ENCODE assay signal across 25 cellular contexts in the genomic region with DNA sequence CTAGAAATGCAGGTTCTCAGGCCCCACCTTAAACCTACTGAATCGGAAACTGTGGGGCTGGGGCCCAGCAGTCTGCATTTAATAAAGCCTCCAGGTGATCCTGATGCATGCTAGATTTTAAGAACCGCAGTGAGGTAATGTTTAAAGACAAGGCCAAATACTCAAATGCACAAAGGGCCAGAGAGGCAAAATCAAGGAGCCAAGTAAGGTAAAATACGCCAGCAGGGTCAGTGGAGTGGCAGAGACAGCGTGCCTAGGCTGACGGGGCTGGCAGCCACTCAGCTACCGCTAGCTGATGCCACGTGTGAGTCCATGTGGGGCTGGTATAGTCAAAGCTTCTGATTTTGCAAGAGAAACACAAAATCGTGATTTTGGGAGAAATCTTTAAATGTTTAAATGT.
"Had no signal": no experiment of that assay in that cellular context is flagged by ENCODE, and none has a peak within 500 bp of the region (broad histone marks: within the 10 kb centered on the region; RNA-seq: fewer than 3 reads in every experiment).

No MANE protein-coding gene starts in this region.

- H3K4me3 Mint-ChIP-seq: activated CD4-positive, alpha-beta memory T cell treated with anti-CD3 and anti-CD28 coated beads for 36 hours; activated CD4-positive, alpha-beta T cell treated with anti-CD3 and anti-CD28 coated beads, Interleukin-2, amount 10 ng/mL, durations not matched to agents 24 days and 14 days; activated naive CD4-positive, alpha-beta T cell treated with anti-CD3 and anti-CD28 coated beads for 36 hours; activated naive CD8-positive, alpha-beta T cell treated with anti-CD3 and anti-CD28 coated beads for 36 hours; activated T-helper 1 cell treated with anti-CD3 and anti-CD28 coated beads, Interleukin-12 subunit alpha, Interleukin-12 subunit beta, Interleukin-2, Interleukin-4 antibody, amounts not matched to agents 30 ng/mL and 10 ng/mL and 1 ng/mL, durations not matched to agents 14 hours and 24 hours and 36 hours; effector memory CD8-positive, alpha-beta T cell; naive B cell had no signal

- H3K27ac Mint-ChIP-seq: activated CD4-positive, alpha-beta memory T cell treated with anti-CD3 and anti-CD28 coated beads for 36 hours; activated CD4-positive, alpha-beta T cell treated with anti-CD3 and anti-CD28 coated beads, Interleukin-2, amount 10 ng/mL, durations not matched to agents 24 days and 14 days; activated naive CD4-positive, alpha-beta T cell treated with anti-CD3 and anti-CD28 coated beads for 36 hours; activated naive CD8-positive, alpha-beta T cell treated with anti-CD3 and anti-CD28 coated beads for 36 hours; activated T-helper 1 cell treated with anti-CD3 and anti-CD28 coated beads, Interleukin-12 subunit alpha, Interleukin-12 subunit beta, Interleukin-2, Interleukin-4 antibody, amounts not matched to agents 30 ng/mL and 10 ng/mL and 1 ng/mL, durations not matched to agents 14 hours and 24 hours and 36 hours; effector memory CD8-positive, alpha-beta T cell; naive B cell had no signal

- H3K4me1 Mint-ChIP-seq: activated CD4-positive, alpha-beta T cell treated with anti-CD3 and anti-CD28 coated beads, Interleukin-2, amount 10 ng/mL, durations not matched to agents 24 days and 14 days; activated naive CD8-positive, alpha-beta T cell treated with anti-CD3 and anti-CD28 coated beads for 36 hours; naive B cell had no signal

- H3K36me3 Mint-ChIP-seq: activated CD4-positive, alpha-beta memory T cell treated with anti-CD3 and anti-CD28 coated beads for 36 hours; activated naive CD8-positive, alpha-beta T cell treated with anti-CD3 and anti-CD28 coated beads for 36 hours; naive B cell had no signal

- H3K27me3 Mint-ChIP-seq: activated CD4-positive, alpha-beta memory T cell treated with anti-CD3 and anti-CD28 coated beads for 36 hours; activated CD4-positive, alpha-beta T cell treated with anti-CD3 and anti-CD28 coated beads, Interleukin-2, amount 10 ng/mL, durations not matched to agents 24 days and 14 days; activated naive CD8-positive, alpha-beta T cell treated with anti-CD3 and anti-CD28 coated beads for 36 hours had no signal

- DNase-seq: activated CD4-positive, alpha-beta memory T cell treated with anti-CD3 and anti-CD28 coated beads for 36 hours; activated CD4-positive, alpha-beta T cell treated with anti-CD3 and anti-CD28 coated beads, Interleukin-2, amount 10 ng/mL, durations not matched to agents 24 days and 14 days; activated CD4-positive, CD25-positive, alpha-beta regulatory T cell treated with anti-CD3 and anti-CD28 coated beads, Interleukin-2, amount 50 U/mL, for 72 hours; activated CD8-positive, alpha-beta memory T cell treated with anti-CD3 and anti-CD28 coated beads, Interleukin-2, amount 50 U/mL, for 4 hours; activated effector memory CD4-positive, alpha-beta T cell treated with anti-CD3 and anti-CD28 coated beads, Interleukin-2, amount 50 U/mL, for 16 hours; activated naive CD4-positive, alpha-beta T cell treated with anti-CD3 and anti-CD28 coated beads for 36 hours; activated naive CD8-positive, alpha-beta T cell treated with anti-CD3 and anti-CD28 coated beads for 36 hours; activated T-cell treated with anti-CD3 and anti-CD28 coated beads, Interleukin-2, amount 50 U/mL, for 1 hour; adrenal gland; central memory CD4-positive, alpha-beta T cell; effector memory CD8-positive, alpha-beta T cell; kidney; lower lobe of right lung; mesendoderm; naive B cell; ovary; stimulated activated CD4-positive, alpha-beta T cell treated with anti-CD3 and anti-CD28 coated beads, Interleukin-12 subunit alpha, Interleukin-12 subunit beta, amount 100 ng/mL, for 4 hours; stimulated activated CD4-positive, alpha-beta T cell treated with anti-CD3 and anti-CD28 coated beads, Interleukin-4, amount 100 ng/mL, for 1 hour; stimulated activated naive CD8-positive, alpha-beta T cell treated with anti-CD3 and anti-CD28 coated beads, Interleukin-15, Interleukin-2, amounts not matched to agents 100 U/mL and 50 U/mL, for 24 hours had no signal

- H3K27me3 ChIP-seq: adrenal gland, gastroesophageal sphincter, ovary, upper lobe of left lung, vagina had no signal

- H3K9me3 Mint-ChIP-seq: activated CD4-positive, alpha-beta memory T cell treated with anti-CD3 and anti-CD28 coated beads for 36 hours; activated CD4-positive, alpha-beta T cell treated with anti-CD3 and anti-CD28 coated beads, Interleukin-2, amount 10 ng/mL, durations not matched to agents 24 days and 14 days; activated naive CD4-positive, alpha-beta T cell treated with anti-CD3 and anti-CD28 coated beads for 36 hours; activated naive CD8-positive, alpha-beta T cell treated with anti-CD3 and anti-CD28 coated beads for 36 hours; activated T-helper 1 cell treated with anti-CD3 and anti-CD28 coated beads, Interleukin-12 subunit alpha, Interleukin-12 subunit beta, Interleukin-2, Interleukin-4 antibody, amounts not matched to agents 30 ng/mL and 10 ng/mL and 1 ng/mL, durations not matched to agents 14 hours and 24 hours and 36 hours; effector memory CD8-positive, alpha-beta T cell had no signal

- H3K27ac ChIP-seq: adrenal gland, gastroesophageal sphincter, lower lobe of right lung, ovary, prostate gland, skin epidermis, upper lobe of left lung, vagina had no signal
